ENCODE assay signal across 8 cellular contexts in the genomic region with DNA sequence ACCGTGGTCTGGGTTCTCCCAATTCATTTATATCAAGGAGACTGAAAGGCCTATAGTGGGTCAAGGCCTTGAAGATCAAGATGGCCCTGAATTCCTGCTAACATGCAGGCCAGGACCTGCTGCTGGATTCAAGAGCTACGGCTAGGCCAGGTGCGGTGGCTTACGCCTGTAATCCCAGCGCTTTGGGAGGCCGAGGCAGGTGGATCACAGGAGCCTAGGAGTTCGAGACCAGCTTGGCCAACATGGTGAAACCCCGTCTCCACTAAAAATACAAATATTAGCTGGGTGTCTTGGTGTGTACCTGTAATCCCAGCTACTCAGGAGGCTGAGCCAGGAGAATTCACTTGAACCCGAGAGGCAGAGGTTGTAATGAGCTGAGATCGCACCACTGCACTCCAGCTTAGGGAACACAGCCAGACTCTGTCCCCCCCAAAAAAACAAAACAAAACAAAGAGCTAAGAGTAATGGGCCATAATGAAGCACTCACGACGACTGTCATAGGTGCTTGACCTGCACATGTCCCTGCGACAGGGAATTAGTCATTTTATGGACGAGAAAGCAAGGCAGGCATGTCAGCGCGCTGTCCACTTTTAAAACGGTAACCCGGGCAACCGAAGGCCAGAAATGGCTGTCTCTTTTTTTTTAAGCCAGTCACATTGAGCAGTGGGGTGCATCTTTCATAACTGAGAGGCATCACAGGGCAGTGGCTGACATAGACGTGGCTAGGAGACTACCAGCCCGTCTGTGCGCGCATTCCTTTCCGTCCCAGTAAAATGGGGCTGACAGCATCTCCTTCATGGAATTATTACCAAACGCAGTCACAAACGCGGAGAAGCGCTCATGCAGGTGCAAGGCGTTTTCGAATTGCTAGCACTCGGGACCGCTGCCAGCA. TPM values are rescaled to one million over a fixed set of nuclear protein-coding genes. Genes with fewer than 3 reads are reported as not detected.
A peak's percentile ranks its signal among the peaks of the same experiment; 100 is the strongest.
DNase-seq lines count a peak whose midpoint lies in the region; ATAC-seq, FAIRE-seq and TF ChIP-seq lines count a peak whose summit lies in the region.

No MANE protein-coding gene starts in this region.

- H3K4me1 ChIP-seq in Caco-2 (no peaks in the 10 kb centered on the region; the same call in 1 of the 2 replicates), K562 (replicated peaks in 1 of 2; ENCODE audit: control insufficient read depth in 2 of 2, insufficient read depth in 2 of 2, low read length in 2 of 2) (peaks cover 24 to 54% of the 10 kb centered on the region in 2 experiments; a peak in 4 of 5 replicates), vagina (peaks cover 43% of the 10 kb centered on the region)

- TF ChIP-seq POLR2A in K562 (conservative IDR thresholded peaks at IDR 0.05): peak; percentile 36
- no peak for TF ChIP-seq POLR2A in vagina (IDR thresholded peaks at IDR 0.05)

- H3K4me3 ChIP-seq in Caco-2 (ENCODE audit: low read depth, low read length): peak overlapping the region; percentile 50
- peak overlapping the region; percentile 38 for H3K4me3 ChIP-seq in K562
- peak overlapping the region; percentile 39 to 83 for H3K4me3 ChIP-seq in vagina

- H3K36me3 ChIP-seq in Caco-2 (ENCODE audit: control insufficient read depth, insufficient read depth, low read length) (peaks cover 2% of the 10 kb centered on the region), K562 (ENCODE audit: control insufficient read depth, insufficient read depth, low read length) (peaks cover 70% of the 10 kb centered on the region), vagina (peaks cover 0 to 53% of the 10 kb centered on the region in 2 donors)

- H3K4me3 Mint-ChIP-seq in Caco-2 (ENCODE audit: unreplicated experiment) (peak overlapping the region; percentile 90), memory B cell (peak overlapping the region; percentile 76)

- POLR2A ChIA-PET in Caco-2 (lab: Charles Lee): no interaction called here
- POLR2A ChIA-PET in K562 (lab: Yijun Ruan, JAX): no interaction called here

- CTCF ChIA-PET in Caco-2 (lab: Charles Lee) (no interaction called here), K562 (lab: Yijun Ruan, JAX; ENCODE audit: low intra/inter-chr PET ratio) (interaction anchor here (1.8 kb wide), 1 partner anchor 228 kb away, joined by 10 read pairs; a partner anchor contains a TSS)

- TF ChIP-seq EP300 in Ishikawa (IDR thresholded peaks at IDR 0.05; ENCODE audit: borderline replicate concordance): no peak
- no peak for TF ChIP-seq EP300 in K562 (IDR thresholded peaks at IDR 0.05; ENCODE audit: low read length)

- TF ChIP-seq CTCF in Caco-2 (IDR thresholded peaks at IDR 0.05; ENCODE audit: insufficient read depth in 1 of 2, low read depth in 1 of 2, low read length in 1 of 2, severe bottlenecking in 1 of 2, unreplicated experiment in 1 of 2): no peak
- TF ChIP-seq CTCF in K562 (IDR thresholded peaks at IDR 0.05 in 2 of 3, conservative IDR thresholded peaks at IDR 0.05 in 1 of 3; ENCODE audit: insufficient read depth in 2 of 3, low read depth in 1 of 3, low read length in 3 of 3): no peak
- no peak for TF ChIP-seq CTCF in vagina (IDR thresholded peaks at IDR 0.05)

- DNase-seq in Caco-2 (peak in 1 of 2 experiments; percentile 54), K562 (ENCODE audit: extremely low read depth in 1 of 4, low spot score in 3 of 4) (peak in 1 of 4 experiments; percentile 57), memory B cell (ENCODE audit: low spot score in 2 of 2) (no peak), vagina (ENCODE audit: extremely low spot score in 2 of 2) (no peak), EL (no peak)

- H3K9me3 Mint-ChIP-seq in Caco-2 (ENCODE audit: unreplicated experiment): no peaks in the 10 kb centered on the region
- no peaks in the 10 kb centered on the region for H3K9me3 Mint-ChIP-seq in memory B cell

- no peaks in the 10 kb centered on the region for H3K27me3 ChIP-seq in Caco-2 (replicated peaks; ENCODE audit: control insufficient read depth, insufficient read depth, low read length)
- H3K27me3 ChIP-seq in K562 (ENCODE audit: control insufficient read depth in 2 of 2, insufficient read depth in 2 of 2, low read length in 2 of 2): no peaks in the 10 kb centered on the region
- H3K27me3 ChIP-seq in vagina: no peaks in the 10 kb centered on the region

- WGBS in K562 (ENCODE audit: insufficient coverage, low coverage, missing lambda C conversion rate): 34% methylated on average over 31 of the region's 32 CpGs

- H3K4me2 ChIP-seq in K562 (ENCODE audit: insufficient read depth, low read length): peak overlapping the region; percentile 96

- H3K36me3 Mint-ChIP-seq in Caco-2 (ENCODE audit: insufficient read depth, unreplicated experiment) (peaks cover 42% of the 10 kb centered on the region), memory B cell (peaks cover 16% of the 10 kb centered on the region)

- no peaks in the 10 kb centered on the region for H3K27me3 Mint-ChIP-seq in Caco-2 (ENCODE audit: insufficient read depth, unreplicated experiment)
- H3K27me3 Mint-ChIP-seq in memory B cell: no peaks in the 10 kb centered on the region

- H3K27ac ChIP-seq in K562 (ENCODE audit: extremely low read depth, low read depth, low read length): peak overlapping the region; percentile 90
- H3K27ac ChIP-seq in vagina: peak overlapping the region; percentile 68

- intact Hi-C loops in Caco-2 (cut with micrococcal nuclease; ENCODE audit: unreplicated experiment): loop anchor here (10.0 kb wide), 3 partner anchors 88 to 268 kb away; a partner anchor contains a TSS
- intact Hi-C loops in K562 (cut with micrococcal nuclease): loop anchor here (5.0 to 10.0 kb wide), 4 partner anchors 158 to 592 kb away; a partner anchor contains a TSS
- intact Hi-C loops in vagina (cut with DNase I): loop anchor here (5.0 kb wide), 1 partner anchor 85 kb away; a partner anchor contains a TSS

- peak overlapping the region; percentile 80 to 83 for H3K9ac ChIP-seq in K562 (ENCODE audit: insufficient read depth in 1 of 2, low read depth in 2 of 2, low read length in 2 of 2)

- no peaks in the 10 kb centered on the region for H3K9me3 ChIP-seq in Caco-2
- H3K9me3 ChIP-seq in K562 (replicated peaks; ENCODE audit: control insufficient read depth, insufficient read depth, low read depth, low read length): no peaks in the 10 kb centered on the region
- H3K9me3 ChIP-seq in vagina: no peaks in the 10 kb centered on the region

- peaks cover 36% of the 10 kb centered on the region for H3K79me2 ChIP-seq in K562 (ENCODE audit: control insufficient read depth, insufficient read depth, low read length)

- peak overlapping the region; percentile 95 for H2AFZ ChIP-seq in K562 (ENCODE audit: low read depth, low read length)

- H3K27ac Mint-ChIP-seq in Caco-2 (ENCODE audit: unreplicated experiment) (peak overlapping the region; percentile 96), memory B cell (peak overlapping the region; percentile 99)

- H3K4me1 Mint-ChIP-seq in Caco-2 (ENCODE audit: low read depth, unreplicated experiment) (peaks cover 17% of the 10 kb centered on the region), memory B cell (peaks cover 26% of the 10 kb centered on the region)

- peak; percentile 48 for FAIRE-seq in K562 (lab: Jason Lieb, UNC)

- in situ Hi-C loops in K562 (cut with MboI): no loop called here

- ATAC-seq in K562 (no peak), memory B cell (ENCODE audit: low read depth) (no peak), GM18861 (IDR thresholded peaks at IDR 0.05; ENCODE audit: unreplicated experiment) (no peak), HG02623 (IDR thresholded peaks at IDR 0.05; ENCODE audit: unreplicated experiment) (no peak)

- no peak for TF ChIP-seq RAD21 in Ishikawa (IDR thresholded peaks at IDR 0.05; ENCODE audit: low read depth)
- no peak for TF ChIP-seq RAD21 in K562 (CRISPR knock-in tag; conservative IDR thresholded peaks at IDR 0.05 in 1 of 2, IDR thresholded peaks at IDR 0.05 in 1 of 2)

- H4K20me1 ChIP-seq in K562 (replicated peaks; ENCODE audit: control insufficient read depth, insufficient read depth, low read length): no peaks in the 10 kb centered on the region

- BruUV-seq in Caco-2 (replicated peaks; lab: Mats Ljungman, UMichigan): TSS peak; percentile 40
- BruUV-seq in K562 (replicated peaks; lab: Mats Ljungman, UMichigan): TSS peak; percentile 97

- H3K9me1 ChIP-seq in K562 (ENCODE audit: control insufficient read depth, insufficient read depth, low read length): peaks cover 4% of the 10 kb centered on the region

RNA-seq across cellular contexts. Expression of a gene that starts 1.0 kb away (rescaled TPM):
- total RNA-seq in Caco-2 (2022) (46.1 and 47.9 TPM in 2 replicates), K562 (2014; rRNA removed) (13.1 and 19.0 TPM in 2 replicates), K562 (2014; rRNA removed; fragmentation: Illumina TruSeq; extraction: Trizol) (6.9 and 8.1 TPM in 2 replicates), K562 (2015; rRNA removed; fragmentation: Illumina TruSeq; extraction: Trizol) (15.6 and 17.9 TPM in 2 replicates), K562 (2021) (50.1 and 59.5 TPM in 2 replicates), vagina (28.7 TPM)
- total RNA-seq in K562 (2011; cell fraction: chromatin; rRNA removed; ENCODE audit: low replicate concordance): 93.9 and 185 TPM in 2 replicates
- 89.2 and 107 TPM in 2 replicates for total RNA-seq in K562 (2011; cell fraction: nucleolus; rRNA removed)
- total RNA-seq in K562 (2011; cell fraction: nucleoplasm; rRNA removed): 100 and 120 TPM in 2 replicates
- polyA plus RNA-seq in K562 (2011; rRNA removed) (5.4 and 11.8 TPM in 2 replicates), K562 (2014; fragmentation: Illumina TruSeq; extraction: Trizol) (21.7 and 32.6 TPM in 2 replicates), K562 (2014; fragmentation: Nextera tagmentation; extraction: Ambion mirVana) (under 1 TPM; 0.32 to 0.46 TPM), K562 (2014; rRNA removed) (21.9 and 25.1 TPM in 2 replicates)
- polyA plus RNA-seq in K562 (2011; cell fraction: cytosol; rRNA removed): 4.5 and 5.9 TPM in 2 replicates
- polyA plus RNA-seq in K562 (2011; cell fraction: nucleus; rRNA removed): 95.4 and 113 TPM in 2 replicates
- polyA plus RNA-seq in K562 (2012): 30.9 and 42.6 TPM in 2 replicates
- polyA minus RNA-seq in K562 (2011; rRNA and poly(A)+ RNA removed): 9.1 and 10.0 TPM in 2 replicates
- polyA minus RNA-seq in K562 (2011; cell fraction: cytosol; rRNA and poly(A)+ RNA removed): 10.9 and 11.7 TPM in 2 replicates
- polyA minus RNA-seq in K562 (2011; cell fraction: nucleus; rRNA and poly(A)+ RNA removed): 49.8 and 67.5 TPM in 2 replicates

RNA-seq across cellular contexts. Expression of a gene that starts 6.5 kb away (rescaled TPM):
- 26.3 and 28.2 TPM in 2 replicates for total RNA-seq in Caco-2 (2022)
- 27.0 and 46.3 TPM in 2 replicates for total RNA-seq in K562 (2011; cell fraction: chromatin; rRNA removed; ENCODE audit: low replicate concordance)
- 23.7 and 30.5 TPM in 2 replicates for total RNA-seq in K562 (2011; cell fraction: nucleolus; rRNA removed)
- 29.4 and 33.8 TPM in 2 replicates for total RNA-seq in K562 (2011; cell fraction: nucleoplasm; rRNA removed)
- 15.6 and 20.2 TPM in 2 replicates for total RNA-seq in K562 (2014; rRNA removed)
- total RNA-seq in K562 (2014; rRNA removed; fragmentation: Illumina TruSeq; extraction: Trizol): 6.5 and 6.8 TPM in 2 replicates
- total RNA-seq in K562 (2015; rRNA removed; fragmentation: Illumina TruSeq; extraction: Trizol): 11.5 and 12.5 TPM in 2 replicates
- 62.1 and 63.1 TPM in 2 replicates for total RNA-seq in K562 (2021)
- polyA plus RNA-seq in K562 (2011; rRNA removed): 10.0 and 13.0 TPM in 2 replicates
- 6.7 and 10.3 TPM in 2 replicates for polyA plus RNA-seq in K562 (2011; cell fraction: cytosol; rRNA removed)
- polyA plus RNA-seq in K562 (2011; cell fraction: nucleus; rRNA removed): 58.6 and 70.0 TPM in 2 replicates
- 29.3 and 46.6 TPM in 2 replicates for polyA plus RNA-seq in K562 (2012)
- 23.8 and 38.3 TPM in 2 replicates for polyA plus RNA-seq in K562 (2014; fragmentation: Illumina TruSeq; extraction: Trizol)
- polyA plus RNA-seq in K562 (2014; fragmentation: Nextera tagmentation; extraction: Ambion mirVana): 1 to 10 TPM; 2.2 to 2.3 TPM
- polyA plus RNA-seq in K562 (2014; rRNA removed): 20.5 and 26.7 TPM in 2 replicates
- 3.1 and 4.4 TPM in 2 replicates for polyA minus RNA-seq in K562 (2011; rRNA and poly(A)+ RNA removed)
- polyA minus RNA-seq in K562 (2011; cell fraction: cytosol; rRNA and poly(A)+ RNA removed): 7.0 and 17.7 TPM in 2 replicates
- 14.7 and 23.4 TPM in 2 replicates for polyA minus RNA-seq in K562 (2011; cell fraction: nucleus; rRNA and poly(A)+ RNA removed)
- total RNA-seq in vagina: 60.4 TPM

RNA-seq across cellular contexts. Expression of a gene that starts 41.8 kb away (rescaled TPM):
- 56.1 and 57.4 TPM in 2 replicates for total RNA-seq in Caco-2 (2022)
- 89.8 and 132 TPM in 2 replicates for total RNA-seq in K562 (2011; cell fraction: chromatin; rRNA removed; ENCODE audit: low replicate concordance)
- total RNA-seq in K562 (2011; cell fraction: nucleolus; rRNA removed): 44.6 and 46.2 TPM in 2 replicates
- 58.6 and 74.8 TPM in 2 replicates for total RNA-seq in K562 (2011; cell fraction: nucleoplasm; rRNA removed)
- 16.0 and 16.3 TPM in 2 replicates for total RNA-seq in K562 (2014; rRNA removed)
- total RNA-seq in K562 (2014; rRNA removed; fragmentation: Illumina TruSeq; extraction: Trizol): 3.5 and 3.7 TPM in 2 replicates
- total RNA-seq in K562 (2015; rRNA removed; fragmentation: Illumina TruSeq; extraction: Trizol): 5.8 and 7.9 TPM in 2 replicates
- 58.9 and 62.6 TPM in 2 replicates for total RNA-seq in K562 (2021)
- 2.2 and 6.4 TPM in 2 replicates for polyA plus RNA-seq in K562 (2011; rRNA removed)
- polyA plus RNA-seq in K562 (2011; cell fraction: cytosol; rRNA removed): 1.9 and 3.2 TPM in 2 replicates
- polyA plus RNA-seq in K562 (2011; cell fraction: nucleus; rRNA removed): 18.6 and 29.8 TPM in 2 replicates
- 16.6 and 25.8 TPM in 2 replicates for polyA plus RNA-seq in K562 (2012)
- polyA plus RNA-seq in K562 (2014; fragmentation: Illumina TruSeq; extraction: Trizol): 14.9 and 21.0 TPM in 2 replicates
- polyA plus RNA-seq in K562 (2014; fragmentation: Nextera tagmentation; extraction: Ambion mirVana): under 1 TPM; 0.21 to 0.53 TPM
- polyA plus RNA-seq in K562 (2014; rRNA removed): 11.4 and 17.0 TPM in 2 replicates
- 11.0 and 11.9 TPM in 2 replicates for polyA minus RNA-seq in K562 (2011; rRNA and poly(A)+ RNA removed)
- 21.7 and 27.4 TPM in 2 replicates for polyA minus RNA-seq in K562 (2011; cell fraction: cytosol; rRNA and poly(A)+ RNA removed)
- 17.2 and 20.0 TPM in 2 replicates for polyA minus RNA-seq in K562 (2011; cell fraction: nucleus; rRNA and poly(A)+ RNA removed)
- 28.5 TPM for total RNA-seq in vagina

RNA-seq across cellular contexts. Expression of a gene that starts 47.0 kb away (rescaled TPM):
- 11.4 and 11.7 TPM in 2 replicates for total RNA-seq in Caco-2 (2022)
- total RNA-seq in K562 (2011; cell fraction: chromatin; rRNA removed; ENCODE audit: low replicate concordance): 6.2 and 13.7 TPM in 2 replicates
- 11.6 and 16.5 TPM in 2 replicates for total RNA-seq in K562 (2011; cell fraction: nucleolus; rRNA removed)
- total RNA-seq in K562 (2011; cell fraction: nucleoplasm; rRNA removed): 7.8 and 9.5 TPM in 2 replicates
- 11.4 and 14.6 TPM in 2 replicates for total RNA-seq in K562 (2014; rRNA removed)
- total RNA-seq in K562 (2014; rRNA removed; fragmentation: Illumina TruSeq; extraction: Trizol): 8.4 and 8.7 TPM in 2 replicates
- 12.0 and 12.1 TPM in 2 replicates for total RNA-seq in K562 (2015; rRNA removed; fragmentation: Illumina TruSeq; extraction: Trizol)
- 15.4 and 16.9 TPM in 2 replicates for total RNA-seq in K562 (2021)
- polyA plus RNA-seq in K562 (2011; rRNA removed): 8.0 and 9.6 TPM in 2 replicates
- polyA plus RNA-seq in K562 (2011; cell fraction: cytosol; rRNA removed): 8.9 and 19.1 TPM in 2 replicates
- 8.3 and 9.8 TPM in 2 replicates for polyA plus RNA-seq in K562 (2011; cell fraction: nucleus; rRNA removed)
- polyA plus RNA-seq in K562 (2012): 7.8 and 9.0 TPM in 2 replicates
- polyA plus RNA-seq in K562 (2014; fragmentation: Illumina TruSeq; extraction: Trizol): 11.6 and 12.3 TPM in 2 replicates
- 1 to 10 TPM; 5.4 to 5.7 TPM for polyA plus RNA-seq in K562 (2014; fragmentation: Nextera tagmentation; extraction: Ambion mirVana)
- polyA plus RNA-seq in K562 (2014; rRNA removed): 10.2 and 10.8 TPM in 2 replicates
- polyA minus RNA-seq in K562 (2011; rRNA and poly(A)+ RNA removed): 8.2 and 10.0 TPM in 2 replicates
- polyA minus RNA-seq in K562 (2011; cell fraction: cytosol; rRNA and poly(A)+ RNA removed): 11.1 TPM in 2 replicates
- polyA minus RNA-seq in K562 (2011; cell fraction: nucleus; rRNA and poly(A)+ RNA removed): 7.8 and 8.9 TPM in 2 replicates
- 7.6 TPM for total RNA-seq in vagina
